8 cellular contexts compared by ENCODE assay signal in the genomic region with DNA sequence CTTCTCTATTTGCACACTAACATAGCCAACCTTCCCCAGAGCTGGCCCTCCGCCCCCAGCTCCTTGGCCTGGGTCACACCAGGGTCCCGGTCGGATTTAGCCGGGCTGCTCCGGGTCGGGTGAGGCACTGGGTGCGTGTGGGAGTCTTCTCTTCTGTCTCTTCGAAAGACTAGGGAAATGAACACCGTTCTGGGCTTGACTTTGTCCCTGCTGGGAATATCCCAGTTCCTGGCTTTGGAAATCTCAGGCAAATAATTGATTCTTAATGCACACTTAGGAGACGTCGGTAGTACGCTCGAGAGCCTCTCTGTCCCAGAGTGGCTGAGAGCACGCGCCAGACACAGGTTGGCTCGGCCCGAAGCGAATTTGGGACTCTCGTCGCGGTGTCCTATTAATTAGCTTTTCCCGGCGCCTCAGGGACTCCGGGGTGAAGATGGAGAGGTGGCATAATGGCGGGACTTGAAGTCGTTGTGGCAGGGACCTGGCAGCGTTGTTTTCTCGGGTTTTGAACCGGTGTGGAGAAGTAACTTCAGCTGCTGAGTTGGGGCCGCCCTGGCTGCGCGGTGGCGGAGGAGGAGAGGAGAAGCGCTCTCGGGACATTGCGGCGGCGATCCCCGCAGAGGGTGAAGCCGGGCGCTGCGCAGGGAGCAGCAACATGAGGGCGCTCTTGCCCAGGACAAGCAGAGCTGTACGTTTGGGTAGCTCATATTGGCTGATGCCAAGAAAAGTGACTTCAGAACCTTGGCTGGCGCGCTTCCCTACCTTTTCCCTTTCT. TPM values are rescaled to one million over a fixed set of nuclear protein-coding genes. Genes with fewer than 3 reads are reported as not detected.
DNase-seq lines count a peak whose midpoint lies in the region; ATAC-seq and TF ChIP-seq lines count a peak whose summit lies in the region.

No MANE protein-coding gene starts in this region.

- H3K27me3 ChIP-seq in esophagus muscularis mucosa = peaks cover 0 to 98% (median 37%) of the 10 kb centered on the region in 4 donors

- no peaks in the 10 kb centered on the region for H3K36me3 ChIP-seq in esophagus muscularis mucosa

- no peaks in the 10 kb centered on the region for H3K9me3 ChIP-seq in esophagus muscularis mucosa

- intact Hi-C loops in esophagus muscularis mucosa (cut with DNase I) = no loop called here

- TF ChIP-seq EP300 in esophagus muscularis mucosa (IDR thresholded peaks at IDR 0.05) = no peak

- TF ChIP-seq POLR2A in esophagus muscularis mucosa (IDR thresholded peaks at IDR 0.05; ENCODE audit: low read depth) = no peak

- peak; percentile 81 for DNase-seq in NCI-H345 treated with DMSO at 0.1 percent for 48 hours (lab: John Stamatoyannopoulos, UW; ENCODE audit: unreplicated experiment)
- DNase-seq in esophagus muscularis mucosa (ENCODE audit: extremely low spot score) = no peak
- peak; percentile 93 for DNase-seq in retina
- DNase-seq in effector CD8-positive, alpha-beta T cell (lab: John Stamatoyannopoulos, UW) = no peak
- DNase-seq in OCI-M1 (lab: John Stamatoyannopoulos, UW) = no peak
- DNase-seq in NK-92 (lab: John Stamatoyannopoulos, UW; ENCODE audit: unreplicated experiment) = no peak

- H3K27ac ChIP-seq in esophagus muscularis mucosa (replicated peaks in 1 of 4) = peak overlapping the region in 1 of 4 donors; percentile 63

- H3K4me1 ChIP-seq in esophagus muscularis mucosa = peaks cover 0 to 17% (median 11%) of the 10 kb centered on the region in 4 donors

- 13% methylated on average over 42 of the region's 46 CpGs for WGBS in esophagus muscularis mucosa

- H3K4me3 ChIP-seq in esophagus muscularis mucosa = peak overlapping the region; percentile 7 to 37 (median 18)

- TF ChIP-seq CTCF in esophagus muscularis mucosa (IDR thresholded peaks at IDR 0.05) = peak; percentile 29 to 39 (median 32)

- peak; percentile 81 for ATAC-seq in GM21360 (IDR thresholded peaks at IDR 0.05; ENCODE audit: unreplicated experiment)
- no peak for ATAC-seq in GM21423 (IDR thresholded peaks at IDR 0.05; ENCODE audit: unreplicated experiment)

RNA-seq across cellular contexts. Expression of a gene that starts 7.5 kb away (rescaled TPM):
- total RNA-seq in esophagus muscularis mucosa = 1 to 10 TPM in 1 of 4 donors, under 1 TPM in 3; 0.65 to 1.2 (median 0.75) TPM

Comparison
In these comparisons a context has a peak if more than half of its experiments do, and no peak if none do; other contexts are left out.
1. DNase-seq: peak in NCI-H345 treated with DMSO at 0.1 percent for 48 hours (single experiment) and retina (single experiment); none in esophagus muscularis mucosa (single experiment), effector CD8-positive, alpha-beta T cell (single experiment), OCI-M1 (single experiment) and NK-92 (single experiment).